ENCODE assay signal across 1 cellular context in the genomic region with DNA sequence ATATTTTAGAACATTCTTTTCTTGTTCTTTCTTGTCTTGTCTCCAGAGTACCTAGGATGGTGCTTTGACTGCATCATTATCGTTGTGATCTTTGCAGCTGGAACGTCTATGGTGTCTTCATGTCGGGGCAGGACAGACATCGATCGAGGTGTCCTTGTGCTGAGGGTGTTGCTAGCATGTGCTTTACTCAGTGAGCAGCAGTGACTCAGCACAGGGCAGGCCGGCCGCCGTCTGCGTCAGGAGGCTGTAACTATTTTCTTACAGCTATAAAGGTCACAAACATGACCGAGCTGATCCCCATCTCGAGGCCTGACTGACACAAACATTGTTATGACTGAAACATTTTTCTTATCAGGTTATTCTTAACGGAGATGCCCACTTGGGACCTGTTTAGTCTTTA.
TF ChIP-seq lines count a peak whose summit lies in the region.

No MANE protein-coding gene starts in this region.

TF ChIP-seq in HepG2, 621 proteins besides CTCF, POLR2A, EP300 and RAD21 (continued from another document and continues in another):
- TF ChIP-seq, protein P1, sequence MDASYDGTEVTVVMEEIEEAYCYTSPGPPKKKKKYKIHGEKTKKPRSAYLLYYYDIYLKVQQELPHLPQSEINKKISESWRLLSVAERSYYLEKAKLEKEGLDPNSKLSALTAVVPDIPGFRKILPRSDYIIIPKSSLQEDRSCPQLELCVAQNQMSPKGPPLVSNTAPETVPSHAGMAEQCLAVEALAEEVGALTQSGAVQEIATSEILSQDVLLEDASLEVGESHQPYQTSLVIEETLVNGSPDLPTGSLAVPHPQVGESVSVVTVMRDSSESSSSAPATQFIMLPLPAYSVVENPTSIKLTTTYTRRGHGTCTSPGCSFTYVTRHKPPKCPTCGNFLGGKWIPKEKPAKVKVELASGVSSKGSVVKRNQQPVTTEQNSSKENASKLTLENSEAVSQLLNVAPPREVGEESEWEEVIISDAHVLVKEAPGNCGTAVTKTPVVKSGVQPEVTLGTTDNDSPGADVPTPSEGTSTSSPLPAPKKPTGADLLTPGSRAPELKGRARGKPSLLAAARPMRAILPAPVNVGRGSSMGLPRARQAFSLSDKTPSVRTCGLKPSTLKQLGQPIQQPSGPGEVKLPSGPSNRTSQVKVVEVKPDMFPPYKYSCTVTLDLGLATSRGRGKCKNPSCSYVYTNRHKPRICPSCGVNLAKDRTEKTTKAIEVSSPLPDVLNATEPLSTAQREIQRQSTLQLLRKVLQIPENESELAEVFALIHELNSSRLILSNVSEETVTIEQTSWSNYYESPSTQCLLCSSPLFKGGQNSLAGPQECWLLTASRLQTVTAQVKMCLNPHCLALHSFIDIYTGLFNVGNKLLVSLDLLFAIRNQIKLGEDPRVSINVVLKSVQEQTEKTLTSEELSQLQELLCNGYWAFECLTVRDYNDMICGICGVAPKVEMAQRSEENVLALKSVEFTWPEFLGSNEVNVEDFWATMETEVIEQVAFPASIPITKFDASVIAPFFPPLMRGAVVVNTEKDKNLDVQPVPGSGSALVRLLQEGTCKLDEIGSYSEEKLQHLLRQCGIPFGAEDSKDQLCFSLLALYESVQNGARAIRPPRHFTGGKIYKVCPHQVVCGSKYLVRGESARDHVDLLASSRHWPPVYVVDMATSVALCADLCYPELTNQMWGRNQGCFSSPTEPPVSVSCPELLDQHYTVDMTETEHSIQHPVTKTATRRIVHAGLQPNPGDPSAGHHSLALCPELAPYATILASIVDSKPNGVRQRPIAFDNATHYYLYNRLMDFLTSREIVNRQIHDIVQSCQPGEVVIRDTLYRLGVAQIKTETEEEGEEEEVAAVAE (CRISPR knock-in tag; IDR thresholded peaks at IDR 0.05; ENCODE audit: borderline replicate concordance): no peak
- no peak for TF ChIP-seq SMARCE1 (IDR thresholded peaks at IDR 0.05; ENCODE audit: borderline replicate concordance)
- TF ChIP-seq KDM5B (CRISPR knock-in tag; IDR thresholded peaks at IDR 0.05; ENCODE audit: borderline replicate concordance): peak; percentile 94
- TF ChIP-seq ZMAT3 (CRISPR knock-in tag; conservative IDR thresholded peaks at IDR 0.05): peak; percentile 77; the same call in 1 of the 2 replicates
- no peak for TF ChIP-seq ZNF280D (CRISPR knock-in tag; IDR thresholded peaks at IDR 0.05)
- TF ChIP-seq SCMH1 (CRISPR knock-in tag; IDR thresholded peaks at IDR 0.05; ENCODE audit: borderline replicate concordance): no peak
- TF ChIP-seq TCF7L2 (IDR thresholded peaks at IDR 0.05; ENCODE audit: low read depth, low read length): no peak
- TF ChIP-seq DNMT3B (CRISPR knock-in tag; conservative IDR thresholded peaks at IDR 0.05): peak; percentile 78; the same call in 1 of the 2 replicates
- no peak for TF ChIP-seq NRL (CRISPR knock-in tag; IDR thresholded peaks at IDR 0.05; ENCODE audit: borderline replicate concordance)
- TF ChIP-seq, protein P2, sequence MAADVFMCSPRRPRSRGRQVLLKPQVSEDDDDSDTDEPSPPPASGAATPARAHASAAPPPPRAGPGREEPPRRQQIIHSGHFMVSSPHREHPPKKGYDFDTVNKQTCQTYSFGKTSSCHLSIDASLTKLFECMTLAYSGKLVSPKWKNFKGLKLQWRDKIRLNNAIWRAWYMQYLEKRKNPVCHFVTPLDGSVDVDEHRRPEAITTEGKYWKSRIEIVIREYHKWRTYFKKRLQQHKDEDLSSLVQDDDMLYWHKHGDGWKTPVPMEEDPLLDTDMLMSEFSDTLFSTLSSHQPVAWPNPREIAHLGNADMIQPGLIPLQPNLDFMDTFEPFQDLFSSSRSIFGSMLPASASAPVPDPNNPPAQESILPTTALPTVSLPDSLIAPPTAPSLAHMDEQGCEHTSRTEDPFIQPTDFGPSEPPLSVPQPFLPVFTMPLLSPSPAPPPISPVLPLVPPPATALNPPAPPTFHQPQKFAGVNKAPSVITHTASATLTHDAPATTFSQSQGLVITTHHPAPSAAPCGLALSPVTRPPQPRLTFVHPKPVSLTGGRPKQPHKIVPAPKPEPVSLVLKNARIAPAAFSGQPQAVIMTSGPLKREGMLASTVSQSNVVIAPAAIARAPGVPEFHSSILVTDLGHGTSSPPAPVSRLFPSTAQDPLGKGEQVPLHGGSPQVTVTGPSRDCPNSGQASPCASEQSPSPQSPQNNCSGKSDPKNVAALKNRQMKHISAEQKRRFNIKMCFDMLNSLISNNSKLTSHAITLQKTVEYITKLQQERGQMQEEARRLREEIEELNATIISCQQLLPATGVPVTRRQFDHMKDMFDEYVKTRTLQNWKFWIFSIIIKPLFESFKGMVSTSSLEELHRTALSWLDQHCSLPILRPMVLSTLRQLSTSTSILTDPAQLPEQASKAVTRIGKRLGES (CRISPR knock-in tag; IDR thresholded peaks at IDR 0.05; ENCODE audit: borderline replicate concordance): no peak
- TF ChIP-seq POGZ (CRISPR knock-in tag; IDR thresholded peaks at IDR 0.05): no peak
- no peak for TF ChIP-seq TSC22D2 (CRISPR knock-in tag; IDR thresholded peaks at IDR 0.05; ENCODE audit: borderline replicate concordance)
- no peak for TF ChIP-seq ZXDC (CRISPR knock-in tag; IDR thresholded peaks at IDR 0.05)
- TF ChIP-seq, protein P3, sequence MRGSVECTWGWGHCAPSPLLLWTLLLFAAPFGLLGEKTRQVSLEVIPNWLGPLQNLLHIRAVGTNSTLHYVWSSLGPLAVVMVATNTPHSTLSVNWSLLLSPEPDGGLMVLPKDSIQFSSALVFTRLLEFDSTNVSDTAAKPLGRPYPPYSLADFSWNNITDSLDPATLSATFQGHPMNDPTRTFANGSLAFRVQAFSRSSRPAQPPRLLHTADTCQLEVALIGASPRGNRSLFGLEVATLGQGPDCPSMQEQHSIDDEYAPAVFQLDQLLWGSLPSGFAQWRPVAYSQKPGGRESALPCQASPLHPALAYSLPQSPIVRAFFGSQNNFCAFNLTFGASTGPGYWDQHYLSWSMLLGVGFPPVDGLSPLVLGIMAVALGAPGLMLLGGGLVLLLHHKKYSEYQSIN (CRISPR knock-in tag; IDR thresholded peaks at IDR 0.05; ENCODE audit: borderline replicate concordance): no peak
- no peak for TF ChIP-seq ETV5 (CRISPR knock-in tag; IDR thresholded peaks at IDR 0.05; ENCODE audit: borderline replicate concordance)
- peak; percentile 89; the same call in 1 of the 2 replicates for TF ChIP-seq SRY (CRISPR knock-in tag; IDR thresholded peaks at IDR 0.05)
- TF ChIP-seq, protein P4, sequence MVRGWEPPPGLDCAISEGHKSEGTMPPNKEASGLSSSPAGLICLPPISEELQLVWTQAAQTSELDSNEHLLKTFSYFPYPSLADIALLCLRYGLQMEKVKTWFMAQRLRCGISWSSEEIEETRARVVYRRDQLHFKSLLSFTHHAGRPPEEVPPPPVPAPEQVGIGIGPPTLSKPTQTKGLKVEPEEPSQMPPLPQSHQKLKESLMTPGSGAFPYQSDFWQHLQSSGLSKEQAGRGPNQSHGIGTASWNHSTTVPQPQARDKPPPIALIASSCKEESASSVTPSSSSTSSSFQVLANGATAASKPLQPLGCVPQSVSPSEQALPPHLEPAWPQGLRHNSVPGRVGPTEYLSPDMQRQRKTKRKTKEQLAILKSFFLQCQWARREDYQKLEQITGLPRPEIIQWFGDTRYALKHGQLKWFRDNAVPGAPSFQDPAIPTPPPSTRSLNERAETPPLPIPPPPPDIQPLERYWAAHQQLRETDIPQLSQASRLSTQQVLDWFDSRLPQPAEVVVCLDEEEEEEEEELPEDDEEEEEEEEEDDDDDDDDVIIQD (CRISPR knock-in tag; IDR thresholded peaks at IDR 0.05; ENCODE audit: low read depth): no peak; the same call in 1 of the 2 replicates
- TF ChIP-seq HDAC1 (CRISPR knock-in tag; IDR thresholded peaks at IDR 0.05): no peak; the same call in 1 of the 2 replicates
- no peak for TF ChIP-seq ZNF674 (CRISPR knock-in tag; IDR thresholded peaks at IDR 0.05; ENCODE audit: low read depth)
- TF ChIP-seq, protein P5, sequence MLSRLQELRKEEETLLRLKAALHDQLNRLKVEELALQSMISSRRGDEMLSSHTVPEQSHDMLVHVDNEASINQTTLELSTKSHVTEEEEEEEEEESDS (CRISPR knock-in tag; IDR thresholded peaks at IDR 0.05; ENCODE audit: borderline replicate concordance): no peak
- TF ChIP-seq PHF8 (CRISPR knock-in tag; IDR thresholded peaks at IDR 0.05): no peak
- TF ChIP-seq, protein P6, sequence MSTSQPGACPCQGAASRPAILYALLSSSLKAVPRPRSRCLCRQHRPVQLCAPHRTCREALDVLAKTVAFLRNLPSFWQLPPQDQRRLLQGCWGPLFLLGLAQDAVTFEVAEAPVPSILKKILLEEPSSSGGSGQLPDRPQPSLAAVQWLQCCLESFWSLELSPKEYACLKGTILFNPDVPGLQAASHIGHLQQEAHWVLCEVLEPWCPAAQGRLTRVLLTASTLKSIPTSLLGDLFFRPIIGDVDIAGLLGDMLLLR (CRISPR knock-in tag; IDR thresholded peaks at IDR 0.05): no peak
- TF ChIP-seq SP2 (CRISPR knock-in tag; IDR thresholded peaks at IDR 0.05): no peak
- no peak for TF ChIP-seq MYC (CRISPR knock-in tag; IDR thresholded peaks at IDR 0.05; ENCODE audit: borderline replicate concordance)
- no peak for TF ChIP-seq CEBPG (CRISPR knock-in tag; IDR thresholded peaks at IDR 0.05)
- TF ChIP-seq CSRNP2 (CRISPR knock-in tag; conservative IDR thresholded peaks at IDR 0.05; ENCODE audit: low read depth): no peak
- TF ChIP-seq POGK (CRISPR knock-in tag; conservative IDR thresholded peaks at IDR 0.05): no peak
- TF ChIP-seq ZNF30 (CRISPR knock-in tag; IDR thresholded peaks at IDR 0.05): peak; percentile 42; the same call in 1 of the 2 replicates
- TF ChIP-seq WIZ (CRISPR knock-in tag; IDR thresholded peaks at IDR 0.05): no peak
- TF ChIP-seq FOXK1 (CRISPR knock-in tag; IDR thresholded peaks at IDR 0.05; ENCODE audit: borderline replicate concordance, low read depth): peak; percentile 31; the same call in 1 of the 2 replicates
- no peak for TF ChIP-seq ZFP90 (CRISPR knock-in tag; IDR thresholded peaks at IDR 0.05; ENCODE audit: borderline replicate concordance)
- no peak for TF ChIP-seq ZNF572 (CRISPR knock-in tag; IDR thresholded peaks at IDR 0.05)
- no peak for TF ChIP-seq MED1 (CRISPR knock-in tag; IDR thresholded peaks at IDR 0.05)
- no peak for TF ChIP-seq ZNF205 (CRISPR knock-in tag; IDR thresholded peaks at IDR 0.05)
- 0 out of 2 replicates have a peak, but pooled peaks have one; percentile 53 for TF ChIP-seq ZBTB38 (CRISPR knock-in tag; IDR thresholded peaks at IDR 0.05)
- no peak for TF ChIP-seq SSRP1 (CRISPR knock-in tag; IDR thresholded peaks at IDR 0.05)
- TF ChIP-seq ZSCAN12 (CRISPR knock-in tag; IDR thresholded peaks at IDR 0.05): no peak
- peak; percentile 24; the same call in 1 of the 2 replicates for TF ChIP-seq ERF (CRISPR knock-in tag; IDR thresholded peaks at IDR 0.05)
- no peak for TF ChIP-seq FIP1L1 (IDR thresholded peaks at IDR 0.05; ENCODE audit: borderline replicate concordance, insufficient read depth, low read depth, low read length)
